ENCODE assay signal across 20 cellular contexts in the genomic region with DNA sequence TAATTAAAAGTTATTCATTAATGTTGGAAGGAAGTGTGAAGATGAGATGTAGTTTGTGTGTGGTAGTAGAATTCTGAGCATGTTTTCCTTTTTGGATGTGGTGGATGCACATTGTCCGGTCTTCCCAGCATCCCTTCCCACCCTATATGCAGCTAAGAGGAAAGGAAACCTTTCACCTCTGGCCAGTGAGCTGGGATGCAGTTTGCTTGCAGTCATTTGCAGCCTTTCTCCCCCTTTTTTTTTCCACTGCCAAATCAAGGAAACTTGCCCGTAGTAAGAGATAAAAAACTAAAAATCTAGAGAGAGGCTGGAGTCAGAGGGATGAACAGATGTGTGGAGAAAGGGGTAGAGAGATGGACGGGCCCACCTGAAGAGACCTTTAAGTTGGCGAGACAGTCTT.
DNase-seq lines count a peak whose midpoint lies in the region; ATAC-seq, FAIRE-seq and TF ChIP-seq lines count a peak whose summit lies in the region.
"Had no signal": no experiment of that assay in that cellular context is flagged by ENCODE, and none has a peak within 500 bp of the region (broad histone marks: within the 10 kb centered on the region; RNA-seq: fewer than 3 reads in every experiment).

No MANE protein-coding gene starts in this region.

- H3K36me3 Mint-ChIP-seq in nephron progenitor cell (ENCODE audit: low read depth), result no peaks in the 10 kb centered on the region
- H3K36me3 Mint-ChIP-seq: activated CD4-positive, alpha-beta memory T cell treated with anti-CD3 and anti-CD28 coated beads for 36 hours; CD8-positive, alpha-beta memory T cell had no signal

- CTCF ChIA-PET in A549 (lab: Yijun Ruan, JAX), result interaction anchor here (0.9 to 1.4 kb wide), 2 partner anchors 8 to 29 kb away, joined by 3 to 4 read pairs; no protein-coding TSS in a partner anchor
- CTCF ChIA-PET in HEK293 (lab: Yijun Ruan, JAX), result interaction anchor here (0.7 kb wide), 1 partner anchor 169 kb away, joined by 3 read pairs; no protein-coding TSS in a partner anchor

- TF ChIP-seq RAD21 in A549 (conservative IDR thresholded peaks at IDR 0.05 in 1 of 2, IDR thresholded peaks at IDR 0.05 in 1 of 2), result no peak

- H3K27ac ChIP-seq in A549 (peak overlapping the region; percentile 68 to 70; a peak in 5 of 6 replicates), HEK293 (ENCODE audit: extremely low read depth, low read depth, low read length) (no peak overlapping the region)
- H3K27ac ChIP-seq: parathyroid adenoma, vagina had no signal

- peaks cover 4% of the 10 kb centered on the region for H3K27me3 Mint-ChIP-seq in nephron progenitor cell (ENCODE audit: low read depth, poor library complexity)
- H3K27me3 Mint-ChIP-seq: activated CD4-positive, alpha-beta memory T cell treated with anti-CD3 and anti-CD28 coated beads for 36 hours; naive thymus-derived CD8-positive, alpha-beta T cell had no signal

- POLR2A ChIA-PET in A549 (lab: Yijun Ruan, JAX) (no interaction called here), HEK293 (lab: Yijun Ruan, JAX) (no interaction called here)

- no peak for TF ChIP-seq POLR2A in A549 (IDR thresholded peaks at IDR 0.05; ENCODE audit: low read length)

- peak in 1 of 2 experiments; percentile 46; a peak in 2 of 6 replicates for ATAC-seq in A549
- ATAC-seq: naive thymus-derived CD8-positive, alpha-beta T cell had no signal

- TF ChIP-seq EP300 in A549 (IDR thresholded peaks at IDR 0.05), result no peak

- H3K9me3 ChIP-seq in A549, result no peaks in the 10 kb centered on the region
- H3K9me3 ChIP-seq in HEK293 (ENCODE audit: control insufficient read depth, insufficient read depth, low read depth, low read length), result no peaks in the 10 kb centered on the region
- H3K9me3 ChIP-seq: vagina had no signal

- peaks cover 4% of the 10 kb centered on the region for H3K9me3 Mint-ChIP-seq in nephron progenitor cell
- H3K9me3 Mint-ChIP-seq: activated CD4-positive, alpha-beta memory T cell treated with anti-CD3 and anti-CD28 coated beads for 36 hours; CD8-positive, alpha-beta memory T cell had no signal

- peaks cover 73% of the 10 kb centered on the region for H3K4me1 Mint-ChIP-seq in nephron progenitor cell

- TF ChIP-seq CTCF in A549 (IDR thresholded peaks at IDR 0.05) (no peak), HEK293 (tag by site-specific recombination; IDR thresholded peaks at IDR 0.05) (no peak), nephron progenitor cell (IDR thresholded peaks at IDR 0.05) (no peak)

- peak overlapping the region; percentile 45 for H3K4me2 ChIP-seq in A549

- H3K4me1 ChIP-seq in A549 (peaks cover 46% of the 10 kb centered on the region), HEK293 (ENCODE audit: control insufficient read depth, insufficient read depth, low read length) (peaks cover 5% of the 10 kb centered on the region)

- H3K4me3 ChIP-seq in A549 (no peak overlapping the region), HEK293 (ENCODE audit: low read depth, low read length) (no peak overlapping the region)
- H3K4me3 ChIP-seq: vagina had no signal

- peak overlapping the region; percentile 8 for H3K27ac Mint-ChIP-seq in nephron progenitor cell
- H3K27ac Mint-ChIP-seq: activated CD4-positive, alpha-beta memory T cell treated with anti-CD3 and anti-CD28 coated beads for 36 hours; CD8-positive, alpha-beta memory T cell had no signal

- DNase-seq in A549 (ENCODE audit: low read depth in 1 of 2, low spot score in 1 of 2) (peak in 1 of 2 experiments; percentile 24), dermis blood vessel endothelial cell (peak; percentile 50), nephron progenitor cell (no peak), T-helper 2 cell (no peak), superior temporal gyrus (ENCODE audit: extremely low spot score) (no peak), cerebellar nuclear complex (lab: John Stamatoyannopoulos, UW) (no peak), posterior vena cava (ENCODE audit: low spot score) (no peak)
- DNase-seq: activated CD4-positive, alpha-beta memory T cell treated with anti-CD3 and anti-CD28 coated beads for 36 hours; activated gamma-delta T cell treated with Interleukin-2 at 50 U/mL for 16 hours; CD8-positive, alpha-beta memory T cell; DMS79; naive thymus-derived CD8-positive, alpha-beta T cell; NCI-H1048; NCI-H2029 treated with DMSO at 0.1 percent for 48 hours; small intestine had no signal

- no peaks in the 10 kb centered on the region for H3K36me3 ChIP-seq in HEK293 (ENCODE audit: control insufficient read depth in 2 of 2, insufficient read depth in 1 of 2, low read length in 2 of 2)
- H3K36me3 ChIP-seq: vagina had no signal

- no peak overlapping the region for H3K4me3 Mint-ChIP-seq in nephron progenitor cell
- H3K4me3 Mint-ChIP-seq: activated CD4-positive, alpha-beta memory T cell treated with anti-CD3 and anti-CD28 coated beads for 36 hours; CD8-positive, alpha-beta memory T cell; naive thymus-derived CD8-positive, alpha-beta T cell had no signal

- 48% methylated on average over 4 of the region's 4 CpGs for WGBS in A549 (ENCODE audit: missing lambda C conversion rate)

- intact Hi-C loops in posterior vena cava (cut with DNase I), result no loop called here

- no peak for FAIRE-seq in A549 (lab: Jason Lieb, UNC)
- FAIRE-seq: GM12892, RCC 7860, small intestine had no signal

TF ChIP-seq in A549, 52 proteins besides CTCF, POLR2A, EP300 and RAD21:
- TF ChIP-seq, protein P1, sequence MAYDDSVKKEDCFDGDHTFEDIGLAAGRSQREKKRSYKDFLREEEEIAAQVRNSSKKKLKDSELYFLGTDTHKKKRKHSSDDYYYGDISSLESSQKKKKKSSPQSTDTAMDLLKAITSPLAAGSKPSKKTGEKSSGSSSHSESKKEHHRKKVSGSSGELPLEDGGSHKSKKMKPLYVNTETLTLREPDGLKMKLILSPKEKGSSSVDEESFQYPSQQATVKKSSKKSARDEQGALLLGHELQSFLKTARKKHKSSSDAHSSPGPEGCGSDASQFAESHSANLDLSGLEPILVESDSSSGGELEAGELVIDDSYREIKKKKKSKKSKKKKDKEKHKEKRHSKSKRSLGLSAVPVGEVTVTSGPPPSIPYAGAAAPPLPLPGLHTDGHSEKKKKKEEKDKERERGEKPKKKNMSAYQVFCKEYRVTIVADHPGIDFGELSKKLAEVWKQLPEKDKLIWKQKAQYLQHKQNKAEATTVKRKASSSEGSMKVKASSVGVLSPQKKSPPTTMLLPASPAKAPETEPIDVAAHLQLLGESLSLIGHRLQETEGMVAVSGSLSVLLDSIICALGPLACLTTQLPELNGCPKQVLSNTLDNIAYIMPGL (CRISPR knock-in tag; IDR thresholded peaks at IDR 0.05; ENCODE audit: borderline replicate concordance), result no peak
- TF ChIP-seq, protein P2, sequence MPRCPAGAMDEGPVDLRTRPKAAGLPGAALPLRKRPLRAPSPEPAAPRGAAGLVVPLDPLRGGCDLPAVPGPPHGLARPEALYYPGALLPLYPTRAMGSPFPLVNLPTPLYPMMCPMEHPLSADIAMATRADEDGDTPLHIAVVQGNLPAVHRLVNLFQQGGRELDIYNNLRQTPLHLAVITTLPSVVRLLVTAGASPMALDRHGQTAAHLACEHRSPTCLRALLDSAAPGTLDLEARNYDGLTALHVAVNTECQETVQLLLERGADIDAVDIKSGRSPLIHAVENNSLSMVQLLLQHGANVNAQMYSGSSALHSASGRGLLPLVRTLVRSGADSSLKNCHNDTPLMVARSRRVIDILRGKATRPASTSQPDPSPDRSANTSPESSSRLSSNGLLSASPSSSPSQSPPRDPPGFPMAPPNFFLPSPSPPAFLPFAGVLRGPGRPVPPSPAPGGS (IDR thresholded peaks at IDR 0.05), result no peak
- TF ChIP-seq JUNB (IDR thresholded peaks at IDR 0.05) (no peak), ZC3H11A (IDR thresholded peaks at IDR 0.05) (no peak), JUN (IDR thresholded peaks at IDR 0.05) (no peak)

TF ChIP-seq in HEK293, 187 proteins besides CTCF, POLR2A, EP300 and RAD21:
- TF ChIP-seq, protein P3, sequence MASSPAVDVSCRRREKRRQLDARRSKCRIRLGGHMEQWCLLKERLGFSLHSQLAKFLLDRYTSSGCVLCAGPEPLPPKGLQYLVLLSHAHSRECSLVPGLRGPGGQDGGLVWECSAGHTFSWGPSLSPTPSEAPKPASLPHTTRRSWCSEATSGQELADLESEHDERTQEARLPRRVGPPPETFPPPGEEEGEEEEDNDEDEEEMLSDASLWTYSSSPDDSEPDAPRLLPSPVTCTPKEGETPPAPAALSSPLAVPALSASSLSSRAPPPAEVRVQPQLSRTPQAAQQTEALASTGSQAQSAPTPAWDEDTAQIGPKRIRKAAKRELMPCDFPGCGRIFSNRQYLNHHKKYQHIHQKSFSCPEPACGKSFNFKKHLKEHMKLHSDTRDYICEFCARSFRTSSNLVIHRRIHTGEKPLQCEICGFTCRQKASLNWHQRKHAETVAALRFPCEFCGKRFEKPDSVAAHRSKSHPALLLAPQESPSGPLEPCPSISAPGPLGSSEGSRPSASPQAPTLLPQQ (tag by site-specific recombination; IDR thresholded peaks at IDR 0.05), result 0 out of 2 replicates have a peak, but pooled peaks have one; percentile 32
- no peak for TF ChIP-seq ZNF404 (tag by site-specific recombination; IDR thresholded peaks at IDR 0.05)
- TF ChIP-seq, protein P4, sequence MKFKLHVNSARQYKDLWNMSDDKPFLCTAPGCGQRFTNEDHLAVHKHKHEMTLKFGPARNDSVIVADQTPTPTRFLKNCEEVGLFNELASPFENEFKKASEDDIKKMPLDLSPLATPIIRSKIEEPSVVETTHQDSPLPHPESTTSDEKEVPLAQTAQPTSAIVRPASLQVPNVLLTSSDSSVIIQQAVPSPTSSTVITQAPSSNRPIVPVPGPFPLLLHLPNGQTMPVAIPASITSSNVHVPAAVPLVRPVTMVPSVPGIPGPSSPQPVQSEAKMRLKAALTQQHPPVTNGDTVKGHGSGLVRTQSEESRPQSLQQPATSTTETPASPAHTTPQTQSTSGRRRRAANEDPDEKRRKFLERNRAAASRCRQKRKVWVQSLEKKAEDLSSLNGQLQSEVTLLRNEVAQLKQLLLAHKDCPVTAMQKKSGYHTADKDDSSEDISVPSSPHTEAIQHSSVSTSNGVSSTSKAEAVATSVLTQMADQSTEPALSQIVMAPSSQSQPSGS (tag by site-specific recombination; IDR thresholded peaks at IDR 0.05; ENCODE audit: low read depth), result no peak
- TF ChIP-seq, protein P5, sequence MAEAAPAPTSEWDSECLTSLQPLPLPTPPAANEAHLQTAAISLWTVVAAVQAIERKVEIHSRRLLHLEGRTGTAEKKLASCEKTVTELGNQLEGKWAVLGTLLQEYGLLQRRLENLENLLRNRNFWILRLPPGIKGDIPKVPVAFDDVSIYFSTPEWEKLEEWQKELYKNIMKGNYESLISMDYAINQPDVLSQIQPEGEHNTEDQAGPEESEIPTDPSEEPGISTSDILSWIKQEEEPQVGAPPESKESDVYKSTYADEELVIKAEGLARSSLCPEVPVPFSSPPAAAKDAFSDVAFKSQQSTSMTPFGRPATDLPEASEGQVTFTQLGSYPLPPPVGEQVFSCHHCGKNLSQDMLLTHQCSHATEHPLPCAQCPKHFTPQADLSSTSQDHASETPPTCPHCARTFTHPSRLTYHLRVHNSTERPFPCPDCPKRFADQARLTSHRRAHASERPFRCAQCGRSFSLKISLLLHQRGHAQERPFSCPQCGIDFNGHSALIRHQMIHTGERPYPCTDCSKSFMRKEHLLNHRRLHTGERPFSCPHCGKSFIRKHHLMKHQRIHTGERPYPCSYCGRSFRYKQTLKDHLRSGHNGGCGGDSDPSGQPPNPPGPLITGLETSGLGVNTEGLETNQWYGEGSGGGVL (tag by site-specific recombination; IDR thresholded peaks at IDR 0.05), result no peak
